In genomic region chrX:56751071-56751470, GRCh38 we compare ENCODE assay signal across 13 cellular contexts.
"Had no signal": no experiment of that assay in that cellular context is flagged by ENCODE, and none has a peak within 500 bp of the region (broad histone marks: within the 10 kb centered on the region; RNA-seq: fewer than 3 reads in every experiment).

No MANE protein-coding gene starts in this region.

- DNase-seq: activated CD4-positive, alpha-beta T cell treated with anti-CD3 and anti-CD28 coated beads, Interleukin-2, amount 10 ng/mL, durations not matched to agents 7 days and 5 days; activated CD4-positive, CD25-positive, alpha-beta regulatory T cell; activated CD8-positive, alpha-beta memory T cell treated with anti-CD3 and anti-CD28 coated beads for 24 hours; amygdala; foreskin melanocyte; head of caudate nucleus; islet precursor cell; left ventricle myocardium superior; stimulated activated CD4-positive, alpha-beta T cell treated with anti-CD3 and anti-CD28 coated beads, Interleukin-4, amount 100 ng/mL, for 24 hours; thyroid gland had no signal

- ATAC-seq: activated naive CD4-positive, alpha-beta T cell treated with anti-CD3 and anti-CD28 coated beads, Interleukin-2, amount 50 U/mL, for 72 hours; left ventricle myocardium superior had no signal

- H3K4me3 Mint-ChIP-seq: activated CD4-positive, alpha-beta T cell treated with anti-CD3 and anti-CD28 coated beads, Interleukin-2, amount 10 ng/mL, durations not matched to agents 7 days and 5 days had no signal

- H3K9me3 Mint-ChIP-seq: activated CD4-positive, alpha-beta T cell treated with anti-CD3 and anti-CD28 coated beads, Interleukin-2, amount 10 ng/mL, durations not matched to agents 7 days and 5 days had no signal

- H3K27ac Mint-ChIP-seq: activated CD4-positive, alpha-beta T cell treated with anti-CD3 and anti-CD28 coated beads, Interleukin-2, amount 10 ng/mL, durations not matched to agents 7 days and 5 days had no signal

- H3K27me3 Mint-ChIP-seq: activated CD4-positive, alpha-beta T cell treated with anti-CD3 and anti-CD28 coated beads, Interleukin-2, amount 10 ng/mL, durations not matched to agents 7 days and 5 days had no signal

- H3K27ac ChIP-seq: breast epithelium, thyroid gland, vagina had no signal

- H3K9me3 ChIP-seq: breast epithelium, thyroid gland, vagina had no signal
